8 cellular contexts compared by ENCODE assay signal in genomic region chr19:44303976-44304568, GRCh38.
DNase-seq lines count a peak whose midpoint lies in the region; ATAC-seq, FAIRE-seq and TF ChIP-seq lines count a peak whose summit lies in the region.

No MANE protein-coding gene starts in this region.

- DNase-seq in COLO829 (ENCODE audit: low spot score): peak; percentile 22
- DNase-seq in WERI-Rb-1: peak; percentile 7
- peak; percentile 47 for DNase-seq in fibroblast of mammary gland (ENCODE audit: low read depth)
- no peak for DNase-seq in RCC 7860 (ENCODE audit: low spot score)
- no peak for DNase-seq in D721Med (ENCODE audit: insufficient read length, low spot score)

- peaks cover 38% of the 10 kb centered on the region for H3K36me3 Mint-ChIP-seq in nephron (ENCODE audit: low read depth)

- no peaks in the 10 kb centered on the region for H3K27me3 ChIP-seq in WERI-Rb-1 (ENCODE audit: insufficient read depth, low read depth, severe bottlenecking)

- H3K9me3 ChIP-seq in WERI-Rb-1 (ENCODE audit: severe bottlenecking): no peaks in the 10 kb centered on the region

- H3K27ac ChIP-seq in WERI-Rb-1: no peak overlapping the region

- peak overlapping the region; percentile 89 to 96 (median 91) for H3K27ac Mint-ChIP-seq in nephron

- peaks cover 15% of the 10 kb centered on the region for H3K36me3 ChIP-seq in WERI-Rb-1

- H3K9me3 Mint-ChIP-seq in nephron: peaks cover 27% of the 10 kb centered on the region

- no peak for TF ChIP-seq CTCF in WERI-Rb-1 (IDR thresholded peaks at IDR 0.05; ENCODE audit: low read depth, low read length)
- TF ChIP-seq CTCF in fibroblast of mammary gland (conservative IDR thresholded peaks at IDR 0.05; ENCODE audit: control insufficient read depth, insufficient read depth, low read depth, low read length): no peak
- TF ChIP-seq CTCF in nephron (IDR thresholded peaks at IDR 0.05; ENCODE audit: unreplicated experiment in 3 of 3): no peak
- no peak for TF ChIP-seq CTCF in D721Med (IDR thresholded peaks at IDR 0.05; ENCODE audit: insufficient read depth, missing control alignments)

- peaks cover 18% of the 10 kb centered on the region for H3K4me1 Mint-ChIP-seq in nephron

- FAIRE-seq in RCC 7860 (lab: Jason Lieb, UNC) (no peak), D721Med (lab: Jason Lieb, UNC) (no peak)

- peak overlapping the region; percentile 95 to 99 (median 98) for H3K4me3 Mint-ChIP-seq in nephron

- no peaks in the 10 kb centered on the region for H3K27me3 Mint-ChIP-seq in nephron (ENCODE audit: low read depth)

- H3K4me3 ChIP-seq in WERI-Rb-1 (ENCODE audit: low read depth, low read length) (peak overlapping the region; percentile 62), fibroblast of mammary gland (ENCODE audit: control insufficient read depth, low read depth, low read length) (peak overlapping the region; percentile 58)

- ATAC-seq in HG02642 (IDR thresholded peaks at IDR 0.05; ENCODE audit: poor library complexity, unreplicated experiment) (peak; percentile 6), GM18502 (IDR thresholded peaks at IDR 0.05; ENCODE audit: poor library complexity, unreplicated experiment) (no peak)

Comparison
In these comparisons a context has a peak if more than half of its experiments do, and no peak if none do; other contexts are left out.
1. DNase-seq: peak in COLO829 (single experiment), WERI-Rb-1 (single experiment) and fibroblast of mammary gland (single experiment); none in RCC 7860 (single experiment) and D721Med (single experiment).